In genomic region chr11:59615637-59616395, GRCh38 we compare ENCODE assay signal across 8 cellular contexts. TPM values are rescaled to one million over a fixed set of nuclear protein-coding genes. Genes with fewer than 3 reads are reported as not detected.
DNase-seq lines count a peak whose midpoint lies in the region; ATAC-seq and TF ChIP-seq lines count a peak whose summit lies in the region.

OSBP (minus strand) TSS chr11:59615774; CDS start chr11:59615664, 110 bp downstream.

- peak within 1 kb of the TSS; percentile 81 for H2AFZ ChIP-seq in KMS-11 (ENCODE audit: low read depth)

- ATAC-seq in GM21737 (IDR thresholded peaks at IDR 0.05; ENCODE audit: unreplicated experiment) = peak; percentile 85

- H3K36me3 ChIP-seq in KMS-11 (ENCODE audit: insufficient read depth) (no peaks in the 10 kb centered on the region), Peyer's patch (no peaks in the 10 kb centered on the region), esophagus (ENCODE audit: control insufficient read depth in 2 of 2, insufficient read depth in 2 of 2, low read length in 1 of 2) (no peaks in the 10 kb centered on the region), mucosa of stomach (ENCODE audit: control insufficient read depth, insufficient read depth, low read length) (no peaks in the 10 kb centered on the region)

- no peak for TF ChIP-seq CTCF in KMS-11 (conservative IDR thresholded peaks at IDR 0.05; ENCODE audit: low read depth, low read length)
- peak in 2 of 6 experiments; percentile 1 to 45 for TF ChIP-seq CTCF in Peyer's patch (IDR thresholded peaks at IDR 0.05)

- H3K9ac ChIP-seq in KMS-11 = peak within 1 kb of the TSS; percentile 61; the same call in 1 of the 2 replicates
- peak within 1 kb of the TSS; percentile 87 for H3K9ac ChIP-seq in mucosa of stomach (ENCODE audit: low read length)

- H3K9me3 ChIP-seq in Peyer's patch (no peaks in the 10 kb centered on the region), esophagus (ENCODE audit: control insufficient read depth in 2 of 2, insufficient read depth in 1 of 2, low read depth in 1 of 2, low read length in 1 of 2) (no peaks in the 10 kb centered on the region), mucosa of stomach (ENCODE audit: control insufficient read depth, low read length) (no peaks in the 10 kb centered on the region)

- H3K27me3 ChIP-seq in KMS-11 (ENCODE audit: insufficient read depth, low read depth) (no peaks in the 10 kb centered on the region), Peyer's patch (no peaks in the 10 kb centered on the region), esophagus (ENCODE audit: control insufficient read depth in 1 of 2, insufficient read depth in 2 of 2, low read length in 2 of 2) (no peaks in the 10 kb centered on the region), mucosa of stomach (ENCODE audit: control insufficient read depth, insufficient read depth, low read length) (no peaks in the 10 kb centered on the region)

- peak; percentile 85 to 88 for TF ChIP-seq POLR2A in Peyer's patch (IDR thresholded peaks at IDR 0.05)

- no peaks in the 10 kb centered on the region for H4K20me1 ChIP-seq in KMS-11 (ENCODE audit: insufficient read depth)

- H3K4me1 ChIP-seq in KMS-11 (ENCODE audit: low read depth, poor library complexity, severe bottlenecking) (peaks cover 38% of the 10 kb centered on the region), Peyer's patch (peaks cover 0 to 39% (median 7%) of the 10 kb centered on the region in 4 donors), esophagus (ENCODE audit: control insufficient read depth in 2 of 2, insufficient read depth in 2 of 2, low read length in 1 of 2) (peaks cover 0 to 7% of the 10 kb centered on the region in 2 donors), mucosa of stomach (ENCODE audit: control insufficient read depth, insufficient read depth, low read length) (peaks cover 27% of the 10 kb centered on the region)

- H3K4me3 ChIP-seq in KMS-11 (IDR thresholded peaks at IDR 0.05; ENCODE audit: insufficient read depth, low read depth, low read length) = no peak within 1 kb of the TSS
- H3K4me3 ChIP-seq in Peyer's patch = peak within 1 kb of the TSS; percentile 57 to 85 (median 76)
- peak within 1 kb of the TSS; percentile 82 to 99 for H3K4me3 ChIP-seq in esophagus (ENCODE audit: low read depth in 1 of 2, low read length in 2 of 2)
- H3K4me3 ChIP-seq in mucosa of stomach (ENCODE audit: low read length) = peak within 1 kb of the TSS; percentile 65

- peak; percentile 99 for DNase-seq in DMS79 (lab: John Stamatoyannopoulos, UW)
- DNase-seq in Peyer's patch = peak; percentile 97 to 100 (median 99)
- DNase-seq in activated T-cell treated with anti-CD3 and anti-CD28 coated beads, Interleukin-2, amount 50 U/mL, for 48 hours = peak; percentile 98 to 99
- peak; percentile 89 to 94 for DNase-seq in stimulated activated CD8-positive, alpha-beta memory T cell treated with anti-CD3 and anti-CD28 coated beads, Interleukin-7, amount 100 ng/mL, for 1 hour (ENCODE audit: low read depth in 2 of 2)

- WGBS in esophagus, 2 donors = 0% methylated on average over 52 to 55 of the region's 55 CpGs

- H3K79me2 ChIP-seq in KMS-11 (ENCODE audit: insufficient read depth, low read depth) = peaks cover 43% of the 10 kb centered on the region

- peak within 1 kb of the TSS; percentile 82 for H3K4me2 ChIP-seq in KMS-11

- H3K27ac ChIP-seq in KMS-11 (peak within 1 kb of the TSS; percentile 41), Peyer's patch (peak within 1 kb of the TSS; percentile 94 to 97 (median 95)), esophagus (ENCODE audit: low read depth in 2 of 2, low read length in 1 of 2) (peak within 1 kb of the TSS; percentile 96 to 100)

RNA-seq across cellular contexts. Expression of gene OSBP, which starts in this region (rescaled TPM):
- total RNA-seq in Peyer's patch = 100 to 1,000 TPM in 1 of 4 donors, 10 to 100 TPM in 3; 53.8 to 106 (median 58.7) TPM
- polyA plus RNA-seq in esophagus = 10 to 100 TPM in 1 of 2 donors, 1 to 10 TPM in 1; 7.5 to 13.6 TPM

Comparison
In these comparisons a context has a peak if more than half of its experiments do, and no peak if none do; other contexts are left out.
1. H3K27ac ChIP-seq: peak in every context shown above with its lines; median percentile 98 in esophagus; 95 in Peyer's patch; 41 in KMS-11.